18 cellular contexts compared by ENCODE assay signal in genomic region chr14:73674986-73675385, GRCh38.
"Had no signal": no experiment of that assay in that cellular context is flagged by ENCODE, and none has a peak within 500 bp of the region (broad histone marks: within the 10 kb centered on the region; RNA-seq: fewer than 3 reads in every experiment).

No MANE protein-coding gene starts in this region.

- H3K27ac Mint-ChIP-seq: dendritic cell treated with granulocyte-macrophage colony-stimulating factor and Interleukin-4, amounts not matched to agents 40 ng/mL and 50 ng/mL, for 4 days; neural progenitor cell had no signal

- H3K27me3 Mint-ChIP-seq: dendritic cell treated with granulocyte-macrophage colony-stimulating factor and Interleukin-4, amounts not matched to agents 40 ng/mL and 50 ng/mL, for 4 days; naive thymus-derived CD8-positive, alpha-beta T cell had no signal

- H3K27ac ChIP-seq: heart left ventricle, neural progenitor cell, ovary, suprapubic skin, thyroid gland, upper lobe of left lung, vagina had no signal

- H3K36me3 ChIP-seq: neural progenitor cell, ovary, thyroid gland, vagina had no signal

- H3K4me3 ChIP-seq: heart left ventricle, neural progenitor cell, ovary, suprapubic skin, thyroid gland, upper lobe of left lung, vagina had no signal

- H3K27me3 ChIP-seq: heart left ventricle, neural progenitor cell, ovary, suprapubic skin, thyroid gland, upper lobe of left lung, vagina had no signal

- H3K4me3 Mint-ChIP-seq: dendritic cell treated with granulocyte-macrophage colony-stimulating factor and Interleukin-4, amounts not matched to agents 40 ng/mL and 50 ng/mL, for 4 days; naive thymus-derived CD8-positive, alpha-beta T cell; neural progenitor cell had no signal

- H2AFZ ChIP-seq: neural progenitor cell had no signal

- H3K4me1 ChIP-seq: heart left ventricle, neural progenitor cell, suprapubic skin, thyroid gland, upper lobe of left lung, vagina had no signal

- H3K4me2 ChIP-seq: neural progenitor cell had no signal

- H3K4me1 Mint-ChIP-seq: naive thymus-derived CD8-positive, alpha-beta T cell; neural progenitor cell had no signal

- FAIRE-seq: colon, endothelial cell of umbilical vein, frontal cortex, small intestine had no signal

- DNase-seq: heart left ventricle; hippocampal formation; naive thymus-derived CD8-positive, alpha-beta T cell; nucleus accumbens; ovary; right cardiac atrium; stimulated activated CD4-positive, alpha-beta T cell treated with anti-CD3 and anti-CD28 coated beads, Interleukin-12 subunit alpha, Interleukin-12 subunit beta, amount 100 ng/mL, for 4 hours; stimulated activated naive CD8-positive, alpha-beta T cell treated with anti-CD3 and anti-CD28 coated beads, Interleukin-15, Interleukin-2, amounts not matched to agents 100 U/mL and 50 U/mL, for 24 hours; thyroid gland had no signal

- H3K9me3 ChIP-seq: heart left ventricle, ovary, suprapubic skin, thyroid gland, upper lobe of left lung, vagina had no signal

- H3K9me3 Mint-ChIP-seq: dendritic cell treated with granulocyte-macrophage colony-stimulating factor and Interleukin-4, amounts not matched to agents 40 ng/mL and 50 ng/mL, for 4 days; naive thymus-derived CD8-positive, alpha-beta T cell; neural progenitor cell had no signal
